In the genomic region with DNA sequence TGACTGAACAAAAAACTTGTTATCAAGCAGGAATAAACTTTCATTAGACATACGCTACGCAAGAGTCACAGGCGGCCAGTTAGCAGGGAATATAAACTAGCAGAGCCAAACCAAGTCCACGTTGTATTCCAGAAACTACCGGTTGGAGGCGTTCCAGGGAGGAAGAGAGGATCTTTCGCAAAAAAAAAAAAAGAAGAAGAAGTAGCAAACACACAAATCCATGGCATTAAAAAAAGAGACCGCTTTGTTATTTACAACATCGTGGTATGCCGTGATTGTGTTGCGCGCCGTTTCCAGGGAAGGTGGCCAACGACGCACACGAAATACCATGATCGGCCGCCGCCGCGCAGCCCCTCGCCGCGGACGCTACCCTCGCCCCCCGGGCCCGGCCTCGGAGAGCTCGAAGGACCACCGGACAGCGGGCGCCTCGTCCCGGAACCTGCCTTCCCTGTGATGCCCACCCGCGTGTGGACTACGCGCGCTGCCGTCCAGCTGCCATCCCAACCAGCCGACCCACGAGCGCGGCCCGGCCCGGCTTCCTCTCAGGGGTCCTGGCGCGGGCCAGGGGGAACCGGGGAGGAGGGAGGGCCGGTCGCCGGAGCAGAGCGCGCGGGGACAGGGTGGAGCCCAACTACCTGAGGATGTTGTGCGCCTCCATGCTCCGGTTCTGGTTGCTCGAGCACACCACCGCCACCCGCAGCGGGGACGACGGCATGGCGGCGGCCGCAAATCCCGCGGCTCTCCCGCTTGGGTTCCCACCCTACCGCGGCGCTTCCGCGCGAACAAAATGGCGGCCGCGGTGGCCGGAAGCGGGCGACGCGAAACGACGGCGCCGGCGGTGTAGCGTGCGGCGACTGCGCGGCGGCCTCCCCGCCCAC, we compare ENCODE assay signal across 8 cellular contexts. TPM values are rescaled to one million over a fixed set of nuclear protein-coding genes. Genes with fewer than 3 reads are reported as not detected.
A peak's percentile ranks its signal among the peaks of the same experiment; 100 is the strongest.
DNase-seq lines count a peak whose midpoint lies in the region; ATAC-seq and TF ChIP-seq lines count a peak whose summit lies in the region.

No MANE protein-coding gene starts in this region.

- intact Hi-C loops in transverse colon (cut with DNase I; ENCODE audit: low total_unique reads), result no loop called here

- H3K9me3 ChIP-seq in gastroesophageal sphincter (no peaks in the 10 kb centered on the region), transverse colon (no peaks in the 10 kb centered on the region)

- DNase-seq in DMS153 (lab: John Stamatoyannopoulos, UW) (peak; percentile 73), GM20000 (ENCODE audit: low spot score) (peak; percentile 93), HK-2 (ENCODE audit: unreplicated experiment) (peak; percentile 70), OCI-M1 (lab: John Stamatoyannopoulos, UW) (peak; percentile 85), nucleus accumbens (lab: John Stamatoyannopoulos, UW) (peak in 36 of 56 donors; percentile 41 to 87 (median 72)), transverse colon (peak; percentile 65)
- peak; percentile 73 for DNase-seq in activated naive CD4-positive, alpha-beta T cell treated with Interleukin-2 at 50 U/mL for 16 hours

- peak; percentile 89 for ATAC-seq in gastroesophageal sphincter

- H3K27ac ChIP-seq in gastroesophageal sphincter (peak overlapping the region; percentile 98 to 100 (median 99)), transverse colon (peak overlapping the region; percentile 96 to 99 (median 96))

- TF ChIP-seq CTCF in GM20000 (IDR thresholded peaks at IDR 0.05; ENCODE audit: extremely low read depth, missing control alignments) (no peak), gastroesophageal sphincter (IDR thresholded peaks at IDR 0.05) (peak in 1 of 4 experiments; percentile 2), transverse colon (IDR thresholded peaks at IDR 0.05) (peak in 3 of 5 experiments; percentile 16 to 37 (median 32))

- no peak for TF ChIP-seq POLR2A in gastroesophageal sphincter (IDR thresholded peaks at IDR 0.05)
- no peak for TF ChIP-seq POLR2A in transverse colon (IDR thresholded peaks at IDR 0.05)

- H3K4me1 ChIP-seq in gastroesophageal sphincter (peaks cover 0 to 59% (median 15%) of the 10 kb centered on the region in 3 donors), transverse colon (peaks cover 17 to 36% (median 31%) of the 10 kb centered on the region in 4 donors)

- H3K4me3 ChIP-seq in gastroesophageal sphincter (peak overlapping the region; percentile 79 to 99), transverse colon (peak overlapping the region; percentile 81 to 96 (median 88))

- in situ Hi-C loops in transverse colon (cut with MboI; ENCODE audit: low pct_ligation_motif_present in 1 of 4, low pct_unique_long_range_greater_than_20kb in 1 of 4, low sequenced_read_pairs in 3 of 4), result no loop called here

- WGBS in gastroesophageal sphincter (ENCODE audit: low coverage in 1 of 2), 2 donors, result 0% methylated on average over 15 to 32 of the region's 96 CpGs
- 0% methylated on average over 47 of the region's 96 CpGs; no CpG with 5 or more reads in 1 of the 2 donors for WGBS in transverse colon (ENCODE audit: low coverage in 1 of 2), 2 donors

- H3K36me3 ChIP-seq in gastroesophageal sphincter, result peaks cover 0 to 31% of the 10 kb centered on the region in 2 donors
- no peaks in the 10 kb centered on the region for H3K36me3 ChIP-seq in transverse colon

- TF ChIP-seq EP300 in gastroesophageal sphincter (IDR thresholded peaks at IDR 0.05), result no peak
- no peak for TF ChIP-seq EP300 in transverse colon (IDR thresholded peaks at IDR 0.05; ENCODE audit: low read depth)

- H3K27me3 ChIP-seq in gastroesophageal sphincter (no peaks in the 10 kb centered on the region), transverse colon (no peaks in the 10 kb centered on the region)

RNA-seq across cellular contexts. Expression of a gene that starts 0.6 kb away (rescaled TPM):
- total RNA-seq in gastroesophageal sphincter, result 100 to 1,000 TPM in 2 of 4 donors, 10 to 100 TPM in 2; 90.5 to 109 (median 98.9) TPM
- total RNA-seq in transverse colon, result 100 to 1,000 TPM in 3 of 4 donors, 10 to 100 TPM in 1; 95.0 to 162 (median 136) TPM

RNA-seq across cellular contexts. Expression of a gene that starts 25.9 kb away (rescaled TPM):
- total RNA-seq in gastroesophageal sphincter, result under 1 TPM in 2 of 4 donors, not detected in 2; 0.54 TPM
- total RNA-seq in transverse colon, result 1 to 10 TPM; 1.5 to 4.6 (median 3.7) TPM

RNA-seq across cellular contexts. Expression of a gene that starts 33.7 kb away (rescaled TPM):
- total RNA-seq in gastroesophageal sphincter (10 to 100 TPM; 12.0 to 18.1 (median 14.4) TPM), transverse colon (10 to 100 TPM in 1 of 4 donors, 1 to 10 TPM in 2, not detected in 1; 3.8 to 27.3 (median 4.2) TPM)

RNA-seq across cellular contexts. Expression of a gene that starts 41.2 kb away (rescaled TPM):
- total RNA-seq in gastroesophageal sphincter, result 10 to 100 TPM; 51.4 to 85.3 (median 69.3) TPM
- 100 to 1,000 TPM in 3 of 4 donors, 10 to 100 TPM in 1; 94.2 to 346 (median 224) TPM for total RNA-seq in transverse colon

RNA-seq across cellular contexts. Expression of a gene that starts 57.9 kb away (rescaled TPM):
- 10 to 100 TPM in 2 of 4 donors, 1 to 10 TPM in 2; 5.5 to 27.2 (median 9.4) TPM for total RNA-seq in gastroesophageal sphincter
- total RNA-seq in transverse colon, result 10 to 100 TPM in 2 of 4 donors, 1 to 10 TPM in 2; 4.9 to 58.9 (median 9.9) TPM

Comparison
In these comparisons a context has a peak if more than half of its experiments do, and no peak if none do; other contexts are left out.
1. Peak in every context shown above with its lines: DNase-seq, ATAC-seq, H3K4me3 ChIP-seq and H3K27ac ChIP-seq.